9 cellular contexts compared by ENCODE assay signal in genomic region chr2:206642075-206643025, GRCh38. TPM values are rescaled to one million over a fixed set of nuclear protein-coding genes. Genes with fewer than 3 reads are reported as not detected.
A peak's percentile ranks its signal among the peaks of the same experiment; 100 is the strongest.
DNase-seq lines count a peak whose midpoint lies in the region; ATAC-seq and TF ChIP-seq lines count a peak whose summit lies in the region.
"Had no signal": no experiment of that assay in that cellular context is flagged by ENCODE, and none has a peak within 500 bp of the region (broad histone marks: within the 10 kb centered on the region; RNA-seq: fewer than 3 reads in every experiment).

TSS of gene FAM237A (plus strand) at chr2:206642487. CDS start at chr2:206644237, 1,750 bp downstream.

- TF ChIP-seq CTCF in sigmoid colon (IDR thresholded peaks at IDR 0.05) = no peak

- H3K27me3 Mint-ChIP-seq in activated naive CD8-positive, alpha-beta T cell treated with anti-CD3 and anti-CD28 coated beads, Interleukin-2, amount 10 ng/mL, durations not matched to agents 7 days and 5 days = peaks cover 11% of the 10 kb centered on the region
- H3K27me3 Mint-ChIP-seq in activated T-helper 17 cell treated with anti-CD3 and anti-CD28 coated beads, Interleukin-2, amount 50 U/mL, for 72 hours = peaks cover 6% of the 10 kb centered on the region

- H3K36me3 ChIP-seq in sigmoid colon = no peaks in the 10 kb centered on the region

- in situ Hi-C loops in Caki2 (cut with HindIII; ENCODE audit: low pct_unique_long_range_greater_than_20kb, low sequenced_read_pairs) = no loop called here

- ATAC-seq in activated naive CD8-positive, alpha-beta T cell treated with anti-CD3 and anti-CD28 coated beads, Interleukin-2, amount 10 ng/mL, durations not matched to agents 7 days and 5 days (ENCODE audit: low read depth) = no peak
- ATAC-seq in activated T-helper 17 cell treated with anti-CD3 and anti-CD28 coated beads, Interleukin-2, amount 50 U/mL, for 72 hours (replicated peaks) = no peak

- H3K4me3 ChIP-seq in sigmoid colon = no peak within 1 kb of the TSS

- no peak within 1 kb of the TSS for H3K27ac Mint-ChIP-seq in activated naive CD8-positive, alpha-beta T cell treated with anti-CD3 and anti-CD28 coated beads, Interleukin-2, amount 10 ng/mL, durations not matched to agents 7 days and 5 days
- no peak within 1 kb of the TSS for H3K27ac Mint-ChIP-seq in activated T-helper 17 cell treated with anti-CD3 and anti-CD28 coated beads, Interleukin-2, amount 50 U/mL, for 72 hours

- DNase-seq in Caki2 (ENCODE audit: low read depth) = peak; percentile 1
- DNase-seq in HT-29 (ENCODE audit: low spot score) = peak; percentile 19
- DNase-seq in activated naive CD8-positive, alpha-beta T cell treated with anti-CD3 and anti-CD28 coated beads, Interleukin-2, amount 10 ng/mL, durations not matched to agents 7 days and 5 days = peak; percentile 23
- peak; percentile 51 for DNase-seq in iPS DF 4.7 (ENCODE audit: extremely low read depth, low spot score)
- DNase-seq in superior temporal gyrus (ENCODE audit: extremely low spot score) = peak; percentile 38
- no peak for DNase-seq in NCI-H526 treated with DMSO at 0.1 percent for 48 hours (lab: John Stamatoyannopoulos, UW)
- no peak for DNase-seq in sigmoid colon

- intact Hi-C loops in sigmoid colon (cut with DNase I) = no loop called here

- H3K27me3 ChIP-seq in sigmoid colon = peaks cover 7 to 30% (median 16%) of the 10 kb centered on the region in 3 donors

- H3K4me1 Mint-ChIP-seq in activated naive CD8-positive, alpha-beta T cell treated with anti-CD3 and anti-CD28 coated beads, Interleukin-2, amount 10 ng/mL, durations not matched to agents 7 days and 5 days = no peaks in the 10 kb centered on the region
- no peaks in the 10 kb centered on the region for H3K4me1 Mint-ChIP-seq in activated T-helper 17 cell treated with anti-CD3 and anti-CD28 coated beads, Interleukin-2, amount 50 U/mL, for 72 hours

- no peaks in the 10 kb centered on the region for H3K9me3 ChIP-seq in sigmoid colon

- TF ChIP-seq POLR2A in sigmoid colon (IDR thresholded peaks at IDR 0.05) = no peak

- POLR2A ChIA-PET in activated naive CD8-positive, alpha-beta T cell treated with anti-CD3 and anti-CD28 coated beads, Interleukin-2, amount 10 ng/mL, durations not matched to agents 7 days and 5 days (lab: Charles Lee) = no interaction called here

- 12 to 29% methylated on average over 56 of the region's 56 CpGs for WGBS in sigmoid colon, 2 donors

- no peaks in the 10 kb centered on the region for H3K36me3 Mint-ChIP-seq in activated naive CD8-positive, alpha-beta T cell treated with anti-CD3 and anti-CD28 coated beads, Interleukin-2, amount 10 ng/mL, durations not matched to agents 7 days and 5 days
- no peaks in the 10 kb centered on the region for H3K36me3 Mint-ChIP-seq in activated T-helper 17 cell treated with anti-CD3 and anti-CD28 coated beads, Interleukin-2, amount 50 U/mL, for 72 hours (ENCODE audit: low read depth)

- no peaks in the 10 kb centered on the region for H3K9me3 Mint-ChIP-seq in activated naive CD8-positive, alpha-beta T cell treated with anti-CD3 and anti-CD28 coated beads, Interleukin-2, amount 10 ng/mL, durations not matched to agents 7 days and 5 days
- H3K9me3 Mint-ChIP-seq in activated T-helper 17 cell treated with anti-CD3 and anti-CD28 coated beads, Interleukin-2, amount 50 U/mL, for 72 hours = no peaks in the 10 kb centered on the region

- no peaks in the 10 kb centered on the region for H3K4me1 ChIP-seq in sigmoid colon

- no peak within 1 kb of the TSS for H3K4me3 Mint-ChIP-seq in activated naive CD8-positive, alpha-beta T cell treated with anti-CD3 and anti-CD28 coated beads, Interleukin-2, amount 10 ng/mL, durations not matched to agents 7 days and 5 days
- H3K4me3 Mint-ChIP-seq in activated T-helper 17 cell treated with anti-CD3 and anti-CD28 coated beads, Interleukin-2, amount 50 U/mL, for 72 hours = no peak within 1 kb of the TSS

- no peak for TF ChIP-seq EP300 in sigmoid colon (IDR thresholded peaks at IDR 0.05)

- no peak within 1 kb of the TSS for H3K27ac ChIP-seq in sigmoid colon

RNA-seq across cellular contexts. Expression of gene FAM237A, which starts in this region (rescaled TPM):
- total RNA-seq in Caki2 (2014; rRNA removed; shearing (Covaris generic); ENCODE audit: low replicate concordance) = not detected in 2 replicates
- not detected in 2 replicates for total RNA-seq in HT-29 (2014; rRNA removed; shearing (Covaris generic))
- not detected for total RNA-seq in activated naive CD8-positive, alpha-beta T cell treated with anti-CD3 and anti-CD28 coated beads, Interleukin-2, amount 10 ng/mL, durations not matched to agents 7 days and 5 days
- not detected for total RNA-seq in sigmoid colon
- polyA plus RNA-seq in sigmoid colon = not detected
- total RNA-seq in activated T-helper 17 cell treated with anti-CD3 and anti-CD28 coated beads, Interleukin-2, amount 50 U/mL, for 72 hours = not detected
- total RNA-seq: urinary bladder had no signal
- polyA plus RNA-seq: urinary bladder had no signal

Comparison
In these comparisons a context has a peak if more than half of its experiments do, and no peak if none do; other contexts are left out.
1. Peak in DNase-seq in Caki2; RNA of the gene not detected or under 1 TPM.
2. Peak in DNase-seq in HT-29; RNA of the gene not detected or under 1 TPM.
3. Peak in DNase-seq in activated naive CD8-positive, alpha-beta T cell treated with anti-CD3 and anti-CD28 coated beads, Interleukin-2, amount 10 ng/mL, durations not matched to agents 7 days and 5 days; RNA of the gene not detected or under 1 TPM.
4. DNase-seq: peak in iPS DF 4.7 (single experiment) and superior temporal gyrus (single experiment); none in NCI-H526 treated with DMSO at 0.1 percent for 48 hours (single experiment) and sigmoid colon (single experiment).